Comparison of ENCODE assay signal across 1 cellular context in genomic region chr11:19790831-19791552, GRCh38.
TF ChIP-seq lines count a peak whose summit lies in the region.

No MANE protein-coding gene starts in this region.

TF ChIP-seq in SK-N-SH, 30 proteins besides CTCF, POLR2A, EP300 and RAD21 (continued from another document):
- TF ChIP-seq REST (IDR thresholded peaks at IDR 0.05; ENCODE audit: low read depth, low read length) = no peak
- TF ChIP-seq SIN3A (IDR thresholded peaks at IDR 0.05; ENCODE audit: borderline replicate concordance, low read depth, low read length) = no peak
- no peak for TF ChIP-seq IRF3 (IDR thresholded peaks at IDR 0.05; ENCODE audit: low read depth, low read length)
